11 cellular contexts compared by ENCODE assay signal in the genomic region with DNA sequence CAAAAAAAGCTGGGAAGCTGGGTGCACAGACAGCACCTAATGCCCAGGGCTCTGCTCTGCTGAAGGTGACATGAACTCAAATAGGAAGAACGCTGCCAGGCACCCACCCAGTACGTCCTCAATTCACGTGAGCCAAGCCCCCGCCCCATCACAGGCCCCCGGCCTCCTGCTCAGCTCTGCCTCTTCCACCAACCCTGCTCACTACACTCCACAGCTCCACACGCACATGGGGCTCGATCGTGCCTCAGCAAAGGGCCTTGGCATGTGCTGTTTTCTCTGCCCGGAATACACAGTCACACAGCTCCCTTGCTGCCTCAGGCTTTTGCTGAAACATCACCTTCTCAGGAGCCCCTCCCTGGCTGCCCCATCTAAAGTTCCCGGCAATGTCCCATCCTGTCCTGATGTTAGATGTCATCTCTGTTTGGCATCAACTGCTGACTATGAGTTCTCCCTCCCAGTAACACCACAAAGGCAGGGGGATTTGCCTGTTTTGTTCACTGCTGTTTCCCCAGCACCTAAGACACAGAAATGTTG. TPM values are rescaled to one million over a fixed set of nuclear protein-coding genes. Genes with fewer than 3 reads are reported as not detected.
DNase-seq lines count a peak whose midpoint lies in the region; ATAC-seq and TF ChIP-seq lines count a peak whose summit lies in the region.
"Had no signal": no experiment of that assay in that cellular context is flagged by ENCODE, and none has a peak within 500 bp of the region (broad histone marks: within the 10 kb centered on the region; RNA-seq: fewer than 3 reads in every experiment).

No MANE protein-coding gene starts in this region.

- peak overlapping the region; percentile 89 for H3K27ac Mint-ChIP-seq in activated CD4-positive, alpha-beta T cell treated with anti-CD3 and anti-CD28 coated beads for 36 hours
- peak overlapping the region; percentile 100 for H3K27ac Mint-ChIP-seq in central memory CD8-positive, alpha-beta T cell (ENCODE audit: low read depth)

- no peaks in the 10 kb centered on the region for H3K9me3 Mint-ChIP-seq in activated CD4-positive, alpha-beta T cell treated with anti-CD3 and anti-CD28 coated beads for 36 hours (ENCODE audit: low read depth)
- H3K9me3 Mint-ChIP-seq in central memory CD8-positive, alpha-beta T cell: no peaks in the 10 kb centered on the region

- H3K4me2 ChIP-seq in Loucy (ENCODE audit: low read depth, low read length, poor library complexity, severe bottlenecking): peak overlapping the region; percentile 99
- H3K4me2 ChIP-seq in neuronal stem cell (ENCODE audit: insufficient read depth, low read length, poor library complexity, severe bottlenecking): no peak overlapping the region

- no peak overlapping the region for H3K18ac ChIP-seq in neuronal stem cell (ENCODE audit: low read length)

- peaks cover 21% of the 10 kb centered on the region for H3K4me1 Mint-ChIP-seq in activated CD4-positive, alpha-beta T cell treated with anti-CD3 and anti-CD28 coated beads for 36 hours
- H3K4me1 Mint-ChIP-seq in central memory CD8-positive, alpha-beta T cell: peaks cover 27% of the 10 kb centered on the region

- peaks cover 38% of the 10 kb centered on the region for H3K36me3 Mint-ChIP-seq in activated CD4-positive, alpha-beta T cell treated with anti-CD3 and anti-CD28 coated beads for 36 hours (ENCODE audit: low read depth)
- peaks cover 35% of the 10 kb centered on the region for H3K36me3 Mint-ChIP-seq in central memory CD8-positive, alpha-beta T cell (ENCODE audit: insufficient read depth)

- H3K23ac ChIP-seq in neuronal stem cell (ENCODE audit: low read depth, low read length, poor library complexity): no peak overlapping the region

- no peak overlapping the region for H2BK12ac ChIP-seq in neuronal stem cell (ENCODE audit: low read length)

- intact Hi-C loops in activated CD4-positive, alpha-beta T cell treated with anti-CD3 and anti-CD28 coated beads for 36 hours (cut with DNase I, micrococcal nuclease): loop anchor here (5.0 kb wide), 2 partner anchors 116 to 254 kb away; partner anchors contain the start of gene GATAD2A (in 1 of the 2)

- H2AK5ac ChIP-seq in neuronal stem cell (ENCODE audit: low read depth, low read length): no peak overlapping the region

- peak overlapping the region; percentile 100 for H3K4me3 ChIP-seq in Loucy (ENCODE audit: low read length, poor library complexity, severe bottlenecking)
- H3K4me3 ChIP-seq in neuronal stem cell (ENCODE audit: low read length in 2 of 2): peak overlapping the region; percentile 45 to 88
- H3K4me3 ChIP-seq: right atrium auricular region had no signal

- H3K9me3 ChIP-seq in Loucy (ENCODE audit: insufficient read depth, low read depth, low read length): no peaks in the 10 kb centered on the region
- no peaks in the 10 kb centered on the region for H3K9me3 ChIP-seq in neuronal stem cell (replicated peaks in 1 of 2; ENCODE audit: control insufficient read depth in 2 of 2, insufficient read depth in 1 of 2, low read depth in 1 of 2, low read length in 2 of 2)
- H3K9me3 ChIP-seq: ascending aorta, right atrium auricular region had no signal

- H3K4ac ChIP-seq in neuronal stem cell (ENCODE audit: low read length): no peak overlapping the region

- H2BK120ac ChIP-seq in neuronal stem cell (ENCODE audit: low read depth, low read length): no peak overlapping the region

- POLR2A ChIA-PET in activated CD4-positive, alpha-beta T cell treated with anti-CD3 and anti-CD28 coated beads for 36 hours (lab: Charles Lee): interaction anchor here (0.6 to 1.3 kb wide), 5 partner anchors 12 to 218 kb away, joined by 3 to 6 read pairs (median 4); partner anchors contain the start of gene ZNF506

- no CpG with 5 or more reads among the region's 10 CpGs for WGBS in neuronal stem cell (ENCODE audit: extremely low coverage in 2 of 2, insufficient read length in 2 of 2, insufficient replicate concordance in 1 of 2), 2 donors

- no peak overlapping the region for H4K8ac ChIP-seq in neuronal stem cell (ENCODE audit: low read depth, low read length)

- H3K4me1 ChIP-seq in Loucy (ENCODE audit: insufficient read depth, low read length, poor library complexity, severe bottlenecking) (peaks cover 18% of the 10 kb centered on the region), neuronal stem cell (ENCODE audit: control insufficient read depth in 2 of 2, insufficient read depth in 1 of 2, low read depth in 1 of 2, low read length in 2 of 2) (peaks cover 11 to 14% of the 10 kb centered on the region in 2 donors)

- peaks cover 30% of the 10 kb centered on the region; the same call in 1 of the 2 replicates for H3K36me3 ChIP-seq in Loucy (ENCODE audit: insufficient read depth, low read length)
- H3K36me3 ChIP-seq in neuronal stem cell (replicated peaks in 1 of 2; ENCODE audit: control insufficient read depth in 2 of 2, insufficient read depth in 2 of 2, low read length in 2 of 2): peaks cover 33 to 54% of the 10 kb centered on the region in 2 donors

- H4K91ac ChIP-seq in neuronal stem cell (ENCODE audit: low read depth, low read length, poor library complexity): no peak overlapping the region

- peaks cover 11% of the 10 kb centered on the region for H3K79me1 ChIP-seq in neuronal stem cell (ENCODE audit: low read depth, low read length)

- peaks cover 35% of the 10 kb centered on the region for H3K79me2 ChIP-seq in Loucy (ENCODE audit: insufficient read depth, low read length)

- no peak for DNase-seq in activated CD4-positive, alpha-beta T cell treated with anti-CD3 and anti-CD28 coated beads for 36 hours
- no peak for DNase-seq in activated CD4-positive, alpha-beta T cell treated with anti-CD3 and anti-CD28 coated beads for 48 hours
- DNase-seq in central memory CD8-positive, alpha-beta T cell (ENCODE audit: low spot score in 2 of 2): no peak
- DNase-seq in neuronal stem cell (ENCODE audit: low spot score): no peak
- no peak for DNase-seq in NCI-H146 (lab: John Stamatoyannopoulos, UW)
- DNase-seq in nucleus accumbens (lab: John Stamatoyannopoulos, UW): no peak
- DNase-seq: NCI-H774 had no signal

- H2BK15ac ChIP-seq in neuronal stem cell (ENCODE audit: low read length): no peak overlapping the region

- CTCF ChIA-PET in activated CD4-positive, alpha-beta T cell treated with anti-CD3 and anti-CD28 coated beads for 36 hours (lab: Charles Lee): interaction anchor here (0.6 to 1.2 kb wide), 5 partner anchors 18 to 145 kb away, joined by 3 to 5 read pairs (median 3); partner anchors contain the start of genes GMIP, NDUFA13 and TSSK6

- peak overlapping the region; percentile 78 for H3K4me3 Mint-ChIP-seq in activated CD4-positive, alpha-beta T cell treated with anti-CD3 and anti-CD28 coated beads for 36 hours
- H3K4me3 Mint-ChIP-seq in central memory CD8-positive, alpha-beta T cell: peak overlapping the region; percentile 89

- H3K27ac ChIP-seq in neuronal stem cell (replicated peaks; ENCODE audit: low read length): no peak overlapping the region
- H3K27ac ChIP-seq: ascending aorta, right atrium auricular region had no signal

- H3K27me3 Mint-ChIP-seq in activated CD4-positive, alpha-beta T cell treated with anti-CD3 and anti-CD28 coated beads for 36 hours: no peaks in the 10 kb centered on the region
- H3K27me3 Mint-ChIP-seq in central memory CD8-positive, alpha-beta T cell: no peaks in the 10 kb centered on the region

- no peak overlapping the region for H2BK5ac ChIP-seq in neuronal stem cell (ENCODE audit: low read length)

- H3K9ac ChIP-seq in Loucy (ENCODE audit: low read depth, low read length, poor library complexity, severe bottlenecking): peak overlapping the region; percentile 91
- H3K9ac ChIP-seq in neuronal stem cell (ENCODE audit: low read depth, low read length, poor library complexity): no peak overlapping the region

- H3K14ac ChIP-seq in neuronal stem cell (ENCODE audit: low read length): no peak overlapping the region

- no peak for ATAC-seq in activated CD4-positive, alpha-beta T cell treated with anti-CD3 and anti-CD28 coated beads for 36 hours
- ATAC-seq in central memory CD8-positive, alpha-beta T cell (replicated peaks; ENCODE audit: extremely low read depth, poor library complexity, severe bottlenecking): no peak
- no peak for ATAC-seq in HG03196 (IDR thresholded peaks at IDR 0.05; ENCODE audit: unreplicated experiment)

- peaks cover 23% of the 10 kb centered on the region for H4K20me1 ChIP-seq in Loucy (ENCODE audit: insufficient read depth, low read length, poor library complexity, severe bottlenecking)

- no peaks in the 10 kb centered on the region for H3K27me3 ChIP-seq in Loucy (ENCODE audit: insufficient read depth, low read length, poor library complexity, severe bottlenecking)
- no peaks in the 10 kb centered on the region for H3K27me3 ChIP-seq in neuronal stem cell (ENCODE audit: control insufficient read depth in 3 of 3, insufficient read depth in 3 of 3, low read depth in 1 of 3, low read length in 3 of 3)
- H3K27me3 ChIP-seq: ascending aorta, right atrium auricular region had no signal

- no peaks in the 10 kb centered on the region for H3K9me2 ChIP-seq in Loucy (replicated peaks; ENCODE audit: low read depth, low read length)

- no peaks in the 10 kb centered on the region for H3F3A ChIP-seq in Loucy (ENCODE audit: low read depth)

- H2AFZ ChIP-seq in Loucy (ENCODE audit: low read length) (no peak overlapping the region), neuronal stem cell (ENCODE audit: low read length) (no peak overlapping the region)

- no peak for TF ChIP-seq CTCF in Loucy (conservative IDR thresholded peaks at IDR 0.05; ENCODE audit: low read length)

RNA-seq across cellular contexts. Expression of gene ATP13A1, which starts 2.3 kb away (rescaled TPM):
- 10 to 100 TPM; 61.8 to 71.2 TPM for total RNA-seq in activated CD4-positive, alpha-beta T cell treated with anti-CD3 and anti-CD28 coated beads for 36 hours
- 20.7 TPM for polyA plus RNA-seq in neuronal stem cell (2013, experiment 1 of 2)
- 20.1 TPM for polyA plus RNA-seq in neuronal stem cell (2013, experiment 2 of 2)

RNA-seq across cellular contexts. Expression of gene ZNF101, which starts 7.4 kb away (rescaled TPM):
- total RNA-seq in activated CD4-positive, alpha-beta T cell treated with anti-CD3 and anti-CD28 coated beads for 36 hours: 10 to 100 TPM; 63.9 to 70.8 TPM
- 14.0 TPM for polyA plus RNA-seq in neuronal stem cell (2013, experiment 1 of 2)
- 14.0 TPM for polyA plus RNA-seq in neuronal stem cell (2013, experiment 2 of 2)

RNA-seq across cellular contexts. Expression of gene GMIP, which starts 17.8 kb away (rescaled TPM):
- total RNA-seq in activated CD4-positive, alpha-beta T cell treated with anti-CD3 and anti-CD28 coated beads for 36 hours: 10 to 100 TPM; 54.9 to 56.6 TPM
- 6.5 TPM for polyA plus RNA-seq in neuronal stem cell (2013, experiment 1 of 2)
- 6.7 TPM for polyA plus RNA-seq in neuronal stem cell (2013, experiment 2 of 2)

RNA-seq across cellular contexts. Expression of gene LPAR2, which starts 33.2 kb away (rescaled TPM):
- total RNA-seq in activated CD4-positive, alpha-beta T cell treated with anti-CD3 and anti-CD28 coated beads for 36 hours: 10 to 100 TPM; 21.6 to 33.2 TPM
- polyA plus RNA-seq in neuronal stem cell (2013, experiment 1 of 2): 79.0 TPM
- polyA plus RNA-seq in neuronal stem cell (2013, experiment 2 of 2): 73.0 TPM

RNA-seq across cellular contexts. Expression of gene PBX4, which starts 42.7 kb away (rescaled TPM):
- total RNA-seq in activated CD4-positive, alpha-beta T cell treated with anti-CD3 and anti-CD28 coated beads for 36 hours: 10 to 100 TPM; 19.4 to 21.2 TPM
- polyA plus RNA-seq in neuronal stem cell (2013, experiment 1 of 2): 6.9 TPM
- polyA plus RNA-seq in neuronal stem cell (2013, experiment 2 of 2): 7.0 TPM
- total RNA-seq: ascending aorta, right atrium auricular region had no signal
